Comparison of ENCODE assay signal across 25 cellular contexts in genomic region chr5:113226337-113226736, GRCh38.
A peak's percentile ranks its signal among the peaks of the same experiment; 100 is the strongest.
DNase-seq lines count a peak whose midpoint lies in the region; ATAC-seq, FAIRE-seq and TF ChIP-seq lines count a peak whose summit lies in the region.
"Had no signal": no experiment of that assay in that cellular context is flagged by ENCODE, and none has a peak within 500 bp of the region (broad histone marks: within the 10 kb centered on the region; RNA-seq: fewer than 3 reads in every experiment).

No MANE protein-coding gene starts in this region.

- H2AFZ ChIP-seq in parathyroid adenoma, result no peak overlapping the region
- H2AFZ ChIP-seq: GM23248 had no signal

- peaks cover 83% of the 10 kb centered on the region for H3K79me2 ChIP-seq in parathyroid adenoma

- ATAC-seq in heart left ventricle (no peak), upper lobe of right lung (no peak)
- ATAC-seq: HCT116 had no signal

- peak overlapping the region; percentile 18 for H3K4me2 ChIP-seq in parathyroid adenoma (ENCODE audit: low read length)
- H3K4me2 ChIP-seq: BLaER1 treated with 17β-estradiol and CSF1 and Interleukin-3, amounts not matched to agents 10 nM and 100 nM had no signal

- H3K4me1 ChIP-seq in left ventricle myocardium inferior (peaks cover 70% of the 10 kb centered on the region), heart left ventricle (peaks cover 0 to 45% (median 24%) of the 10 kb centered on the region in 12 donors), parathyroid adenoma (peaks cover 59% of the 10 kb centered on the region), upper lobe of right lung (peaks cover under 1% of the 10 kb centered on the region), HAP-1 (peaks cover 15% of the 10 kb centered on the region)

- H3K9me3 ChIP-seq in left ventricle myocardium inferior (replicated peaks) (peaks cover 4% of the 10 kb centered on the region), heart left ventricle (no peaks in the 10 kb centered on the region), parathyroid adenoma (ENCODE audit: control insufficient read depth, low read length) (no peaks in the 10 kb centered on the region), upper lobe of right lung (no peaks in the 10 kb centered on the region), HAP-1 (no peaks in the 10 kb centered on the region)
- H3K9me3 ChIP-seq: BE2C; BLaER1 treated with 17β-estradiol and CSF1 and Interleukin-3, amounts not matched to agents 10 nM and 100 nM had no signal

- TF ChIP-seq CTCF in left ventricle myocardium inferior (IDR thresholded peaks at IDR 0.05; ENCODE audit: borderline replicate concordance) (no peak), heart left ventricle (IDR thresholded peaks at IDR 0.05) (no peak), parathyroid adenoma (IDR thresholded peaks at IDR 0.05) (no peak), upper lobe of right lung (IDR thresholded peaks at IDR 0.05) (no peak)

- 89 to 98% (median 95%) methylated on average over 1 of the region's 1 CpG for WGBS in heart left ventricle, 4 donors

- H3K27ac ChIP-seq in left ventricle myocardium inferior (replicated peaks) (peak overlapping the region; percentile 74), heart left ventricle (peak overlapping the region in 1 of 12 donors; percentile 70), parathyroid adenoma (no peak overlapping the region), upper lobe of right lung (no peak overlapping the region)
- H3K27ac ChIP-seq: 22Rv1; BLaER1 treated with 17β-estradiol and CSF1 and Interleukin-3, amounts not matched to agents 10 nM and 100 nM; GM23248 had no signal

- TF ChIP-seq POLR2A in heart left ventricle (IDR thresholded peaks at IDR 0.05), result no peak

- H3K9ac ChIP-seq in parathyroid adenoma, result no peak overlapping the region
- H3K9ac ChIP-seq: BLaER1 treated with 17β-estradiol and CSF1 and Interleukin-3, amounts not matched to agents 10 nM and 100 nM; GM23248 had no signal

- intact Hi-C loops in left ventricle myocardium inferior (cut with micrococcal nuclease), result no loop called here
- intact Hi-C loops in heart left ventricle (cut with DNase I), result no loop called here
- intact Hi-C loops in upper lobe of right lung (cut with DNase I), result no loop called here

- no peak overlapping the region for H3K4me3 ChIP-seq in left ventricle myocardium inferior
- H3K4me3 ChIP-seq in heart left ventricle, result no peak overlapping the region
- no peak overlapping the region for H3K4me3 ChIP-seq in parathyroid adenoma (ENCODE audit: low read depth, low read length)
- no peak overlapping the region for H3K4me3 ChIP-seq in upper lobe of right lung
- no peak overlapping the region for H3K4me3 ChIP-seq in HAP-1
- H3K4me3 ChIP-seq: BLaER1 treated with 17β-estradiol and CSF1 and Interleukin-3, amounts not matched to agents 10 nM and 100 nM; GM23248 had no signal

- in situ Hi-C loops in HAP-1 (cut with MboI; ENCODE audit: low sequenced_read_pairs), result no loop called here

- H3K27me3 ChIP-seq in left ventricle myocardium inferior (ENCODE audit: low read depth) (no peaks in the 10 kb centered on the region), heart left ventricle (no peaks in the 10 kb centered on the region), parathyroid adenoma (ENCODE audit: control insufficient read depth, insufficient read depth, low read length) (no peaks in the 10 kb centered on the region), upper lobe of right lung (no peaks in the 10 kb centered on the region), HAP-1 (ENCODE audit: low read depth) (no peaks in the 10 kb centered on the region)
- H3K27me3 ChIP-seq: BE2C; BLaER1 treated with 17β-estradiol and CSF1 and Interleukin-3, amounts not matched to agents 10 nM and 100 nM had no signal

- DNase-seq in left ventricle myocardium inferior (no peak), heart left ventricle (no peak), upper lobe of right lung (no peak), HAP-1 (ENCODE audit: low spot score in 2 of 2) (no peak)
- DNase-seq: ACHN; AML-193; BE2C; Calu3; CD4-positive, alpha-beta T cell; CD8-positive, alpha-beta memory T cell; COR-L47; DMS53; DMS79 treated with DMSO at 0.1 percent for 48 hours; GF-D8; GM23248; H7 had no signal

- H3K36me3 ChIP-seq in left ventricle myocardium inferior (no peaks in the 10 kb centered on the region), heart left ventricle (no peaks in the 10 kb centered on the region), parathyroid adenoma (ENCODE audit: control insufficient read depth, insufficient read depth, low read length) (no peaks in the 10 kb centered on the region), upper lobe of right lung (no peaks in the 10 kb centered on the region), HAP-1 (replicated peaks) (no peaks in the 10 kb centered on the region)
- H3K36me3 ChIP-seq: BE2C; BLaER1 treated with 17β-estradiol and CSF1 and Interleukin-3, amounts not matched to agents 10 nM and 100 nM had no signal

- FAIRE-seq in endometrium (lab: Jason Lieb, UNC), result peak; percentile 93
- FAIRE-seq: A204.1, GM12892, GM19239, H1 had no signal
